Comparison of ENCODE assay signal across 8 cellular contexts in genomic region chr2:127526142-127526939, GRCh38. TPM values are rescaled to one million over a fixed set of nuclear protein-coding genes. Genes with fewer than 3 reads are reported as not detected.
DNase-seq lines count a peak whose midpoint lies in the region; ATAC-seq and TF ChIP-seq lines count a peak whose summit lies in the region.

IWS1 (minus strand) TSS chr2:127526489; CDS start chr2:127526208, 281 bp downstream.

- H3K27me3 ChIP-seq in breast epithelium (no peaks in the 10 kb centered on the region), skeletal muscle tissue (ENCODE audit: control insufficient read depth in 3 of 3, insufficient read depth in 3 of 3, low read length in 3 of 3) (no peaks in the 10 kb centered on the region)

- peak within 1 kb of the TSS; percentile 92 to 94 (median 93) for H3K9ac ChIP-seq in skeletal muscle tissue (ENCODE audit: low read depth in 1 of 3, low read length in 3 of 3)

- peak within 1 kb of the TSS; percentile 86 to 97 (median 87) for H3K4me3 ChIP-seq in breast epithelium
- H3K4me3 ChIP-seq in iPS-18c (ENCODE audit: insufficient read depth, low read depth, low read length): peak within 1 kb of the TSS; percentile 87
- peak within 1 kb of the TSS; percentile 80 to 95 (median 83) for H3K4me3 ChIP-seq in skeletal muscle tissue (ENCODE audit: low read length in 3 of 3)

- intact Hi-C loops in breast epithelium (cut with DNase I; ENCODE audit: low total_unique reads): no loop called here

- in situ Hi-C loops in ACHN (cut with HindIII; ENCODE audit: low pct_ligation_motif_present, low pct_unique_long_range_greater_than_20kb, low sequenced_read_pairs): no loop called here

- H3K27ac ChIP-seq in VCaP (peak within 1 kb of the TSS; percentile 97), breast epithelium (peak within 1 kb of the TSS; percentile 94 to 95), skeletal muscle tissue (ENCODE audit: low read depth, low read length) (peak within 1 kb of the TSS; percentile 94)

- H3K4me1 ChIP-seq in breast epithelium: no peaks in the 10 kb centered on the region
- peaks cover 12 to 17% (median 13%) of the 10 kb centered on the region in 3 donors for H3K4me1 ChIP-seq in skeletal muscle tissue (ENCODE audit: control insufficient read depth in 3 of 3, insufficient read depth in 3 of 3, low read length in 3 of 3)

- peak; percentile 87 for ATAC-seq in GM18870 (IDR thresholded peaks at IDR 0.05; ENCODE audit: unreplicated experiment)
- peak; percentile 90 for ATAC-seq in HG03135 (IDR thresholded peaks at IDR 0.05; ENCODE audit: unreplicated experiment)

- TF ChIP-seq CTCF in VCaP (conservative IDR thresholded peaks at IDR 0.05) (no peak; the same call in 1 of the 2 replicates), breast epithelium (IDR thresholded peaks at IDR 0.05) (peak; percentile 26 to 70 (median 57))

- peak; percentile 54 for TF ChIP-seq POLR2A in breast epithelium (IDR thresholded peaks at IDR 0.05)

- DNase-seq in ACHN (peak; percentile 98), NCI-H2196 treated with DMSO at 0.1 percent for 48 hours (lab: John Stamatoyannopoulos, UW; ENCODE audit: unreplicated experiment) (peak; percentile 91), breast epithelium (ENCODE audit: low spot score in 2 of 2) (peak; percentile 94 to 96)

- H3K36me3 ChIP-seq in breast epithelium: no peaks in the 10 kb centered on the region
- H3K36me3 ChIP-seq in skeletal muscle tissue (ENCODE audit: control insufficient read depth in 3 of 3, insufficient read depth in 3 of 3, low read length in 3 of 3): peaks cover 0 to 13% (median 12%) of the 10 kb centered on the region in 3 donors

- H3K9me3 ChIP-seq in breast epithelium: no peaks in the 10 kb centered on the region
- no peaks in the 10 kb centered on the region for H3K9me3 ChIP-seq in iPS-18c (ENCODE audit: control insufficient read depth, insufficient read depth, low read length)
- H3K9me3 ChIP-seq in skeletal muscle tissue (ENCODE audit: control insufficient read depth in 3 of 3, low read length in 3 of 3): no peaks in the 10 kb centered on the region

RNA-seq across cellular contexts. Expression of gene IWS1, which starts in this region (rescaled TPM):
- total RNA-seq in breast epithelium (10 to 100 TPM; 24.0 to 51.8 (median 43.2) TPM), skeletal muscle tissue (24.5 TPM)

Comparison
In these comparisons a context has a peak if more than half of its experiments do, and no peak if none do; other contexts are left out.
1. Peak in every context shown above with its lines: DNase-seq, ATAC-seq, H3K4me3 ChIP-seq and H3K27ac ChIP-seq.